In genomic region chr15:41827880-41828746, GRCh38 we compare ENCODE assay signal across 1 cellular context.
TF ChIP-seq lines count a peak whose summit lies in the region.

Gene JMJD7, plus strand, starts transcription at chr15:41828092. Its CDS starts 33 bp downstream, at chr15:41828125.

TF ChIP-seq in K562, 482 proteins besides CTCF, POLR2A, EP300 and RAD21 (continued from another document):
- no peak for TF ChIP-seq THAP7 (CRISPR knock-in tag; IDR thresholded peaks at IDR 0.05)
- TF ChIP-seq TRIM28 (IDR thresholded peaks at IDR 0.05), result 0 out of 2 replicates have a peak, but pooled peaks have one; percentile 34
- peak; percentile 32; the same call in 1 of the 2 replicates for TF ChIP-seq ESRRA (IDR thresholded peaks at IDR 0.05; ENCODE audit: borderline replicate concordance, low read depth)
- TF ChIP-seq SFPQ (IDR thresholded peaks at IDR 0.05; ENCODE audit: low read depth, low read length), result no peak
- no peak for TF ChIP-seq ZNF431 (CRISPR knock-in tag; IDR thresholded peaks at IDR 0.05)
- TF ChIP-seq IFI16 (CRISPR knock-in tag; IDR thresholded peaks at IDR 0.05), result no peak
- no peak for TF ChIP-seq RNF219 (CRISPR knock-in tag; IDR thresholded peaks at IDR 0.05)
- TF ChIP-seq RBBP5 (IDR thresholded peaks at IDR 0.05; ENCODE audit: borderline replicate concordance, insufficient read depth, low read length, poor library complexity, severe bottlenecking), result peak; percentile 83
- TF ChIP-seq LCOR (CRISPR knock-in tag; IDR thresholded peaks at IDR 0.05), result no peak; the same call in 1 of the 2 replicates
- no peak for TF ChIP-seq ZNF274 (IDR thresholded peaks at IDR 0.05; ENCODE audit: borderline replicate concordance, low read depth, low read length)
- no peak for TF ChIP-seq ZNF384 (IDR thresholded peaks at IDR 0.05; ENCODE audit: low read depth, low read length)
- TF ChIP-seq SNRNP70 (optimal IDR thresholded peaks at IDR 0.05; ENCODE audit: low read depth, low read length), result no peak
- TF ChIP-seq BRD9 (IDR thresholded peaks at IDR 0.05; ENCODE audit: low read depth, partially characterized antibody), result no peak
- no peak for TF ChIP-seq CHAMP1 (IDR thresholded peaks at IDR 0.05)
- TF ChIP-seq THRAP3 (IDR thresholded peaks at IDR 0.05; ENCODE audit: borderline replicate concordance), result no peak
- TF ChIP-seq SIRT6 (IDR thresholded peaks at IDR 0.05; ENCODE audit: low read depth, low read length), result no peak
- 0 out of 2 replicates have a peak, but pooled peaks have one; percentile 49 for TF ChIP-seq SMARCA4 (IDR thresholded peaks at IDR 0.05)
- no peak for TF ChIP-seq ZNF395 (CRISPR knock-in tag; IDR thresholded peaks at IDR 0.05)
- peak; percentile 92 for TF ChIP-seq POLR2G (IDR thresholded peaks at IDR 0.05; ENCODE audit: low read depth, low read length)
- TF ChIP-seq ZBTB11 (CRISPR knock-in tag; IDR thresholded peaks at IDR 0.05), result peak in 1 of 3 experiments; percentile 54; a peak in 1 of 6 replicates
- TF ChIP-seq CTCFL (IDR thresholded peaks at IDR 0.05; ENCODE audit: borderline replicate concordance, insufficient read depth, low read depth, low read length, poor library complexity, severe bottlenecking), result no peak
- TF ChIP-seq SMAD3 (CRISPR knock-in tag; conservative IDR thresholded peaks at IDR 0.05), result no peak
- TF ChIP-seq SP1 (CRISPR knock-in tag; IDR thresholded peaks at IDR 0.05), result no peak
- TF ChIP-seq SNIP1 (IDR thresholded peaks at IDR 0.05; ENCODE audit: low read depth), result no peak
- TF ChIP-seq MYNN (IDR thresholded peaks at IDR 0.05), result no peak; the same call in 1 of the 2 replicates
- TF ChIP-seq MYNN (CRISPR knock-in tag; IDR thresholded peaks at IDR 0.05), result no peak
- TF ChIP-seq OTX1 (CRISPR knock-in tag; IDR thresholded peaks at IDR 0.05), result no peak
- no peak for TF ChIP-seq ZNF644 (tag; IDR thresholded peaks at IDR 0.05; ENCODE audit: low read depth)
- TF ChIP-seq HCFC1 (IDR thresholded peaks at IDR 0.05; ENCODE audit: low read depth, low read length), result no peak
- TF ChIP-seq SOX6 (IDR thresholded peaks at IDR 0.05), result no peak
- TF ChIP-seq ZBED1 (IDR thresholded peaks at IDR 0.05), result 0 out of 2 replicates have a peak, but pooled peaks have one; percentile 29
- TF ChIP-seq WHSC1 (IDR thresholded peaks at IDR 0.05; ENCODE audit: low read length), result no peak
- TF ChIP-seq DPF2 (IDR thresholded peaks at IDR 0.05), result peak; percentile 51
- no peak for TF ChIP-seq NFYB (IDR thresholded peaks at IDR 0.05; ENCODE audit: extremely low read depth, insufficient read length)
- TF ChIP-seq ZNF23 (CRISPR knock-in tag; IDR thresholded peaks at IDR 0.05), result no peak
- TF ChIP-seq HNRNPK (IDR thresholded peaks at IDR 0.05; ENCODE audit: low read depth, low read length, poor library complexity, severe bottlenecking), result peak; percentile 29
- no peak for TF ChIP-seq ZNF511 (CRISPR knock-in tag; IDR thresholded peaks at IDR 0.05)
